In genomic region chr3:69306239-69307185, GRCh38 we compare ENCODE assay signal across 8 cellular contexts.
A peak's percentile ranks its signal among the peaks of the same experiment; 100 is the strongest.
DNase-seq lines count a peak whose midpoint lies in the region; ATAC-seq lines count a peak whose summit lies in the region.

No MANE protein-coding gene starts in this region.

- H3K27ac Mint-ChIP-seq in CD4-positive, alpha-beta memory T cell: peak overlapping the region in 2 of 7 donors; percentile 19 to 28

- no peak overlapping the region for H3K4me3 ChIP-seq in CD4-positive, alpha-beta memory T cell (ENCODE audit: low read length in 2 of 2)

- ATAC-seq in GM19324 (IDR thresholded peaks at IDR 0.05; ENCODE audit: low FRiP score, unreplicated experiment) (peak; percentile 97), HG03378 (IDR thresholded peaks at IDR 0.05; ENCODE audit: unreplicated experiment) (peak; percentile 98)

- no peaks in the 10 kb centered on the region for H3K36me3 Mint-ChIP-seq in CD4-positive, alpha-beta memory T cell

- H3K4me3 Mint-ChIP-seq in CD4-positive, alpha-beta memory T cell: peak overlapping the region in 2 of 8 donors; percentile 2 to 30

- H3K9me3 ChIP-seq in CD4-positive, alpha-beta memory T cell (ENCODE audit: control insufficient read depth in 1 of 2, low read length in 2 of 2): no peaks in the 10 kb centered on the region

- H3K27me3 Mint-ChIP-seq in CD4-positive, alpha-beta memory T cell: no peaks in the 10 kb centered on the region

- no peaks in the 10 kb centered on the region for H3K36me3 ChIP-seq in CD4-positive, alpha-beta memory T cell (ENCODE audit: insufficient read depth, low read length)

- CTCF ChIA-PET in CD4-positive, alpha-beta memory T cell (lab: Charles Lee; ENCODE audit: partially characterized antibody): interaction anchor here (0.6 to 11.9 kb wide), 56 partner anchors 8 to 327 kb away, joined by 3 to 529 read pairs (median 5); no protein-coding TSS in a partner anchor

- H3K9me3 Mint-ChIP-seq in CD4-positive, alpha-beta memory T cell: no peaks in the 10 kb centered on the region

- no peaks in the 10 kb centered on the region for H3K4me1 ChIP-seq in CD4-positive, alpha-beta memory T cell (ENCODE audit: insufficient read depth, low read length)

- intact Hi-C loops in CD4-positive, alpha-beta memory T cell (cut with micrococcal nuclease): loop anchor here (1.0 to 5.0 kb wide), 5 partner anchors 69 to 185 kb away; no protein-coding TSS in a partner anchor

- H3K4me1 Mint-ChIP-seq in CD4-positive, alpha-beta memory T cell: peaks cover 4 to 8% (median 6%) of the 10 kb centered on the region in 4 donors

- no peak overlapping the region for H3K27ac ChIP-seq in CD4-positive, alpha-beta memory T cell (ENCODE audit: low read depth, low read length)

- POLR2A ChIA-PET in CD4-positive, alpha-beta memory T cell (lab: Charles Lee; ENCODE audit: partially characterized antibody): interaction anchor here (1.2 to 1.8 kb wide), 3 partner anchors 107 to 145 kb away, joined by 4 to 19 read pairs (median 5); no protein-coding TSS in a partner anchor

- DNase-seq in CD4-positive, alpha-beta memory T cell: peak; percentile 69 to 74 (median 72)
- DNase-seq in NOMO-1 treated with dmso at 0.1 percent for 144 hours (lab: John Stamatoyannopoulos, UW; ENCODE audit: unreplicated experiment) (peak; percentile 76), epidermal melanocyte (ENCODE audit: insufficient read length, low spot score) (peak; percentile 70), myocyte (ENCODE audit: low read depth) (peak; percentile 92)
- DNase-seq in activated CD8-positive, alpha-beta memory T cell treated with anti-CD3 and anti-CD28 coated beads, Interleukin-2, amount 50 U/mL, for 4 hours: peak; percentile 55
- DNase-seq in stimulated activated CD8-positive, alpha-beta memory T cell treated with anti-CD3 and anti-CD28 coated beads, Interleukin-7, amount 100 ng/mL, for 4 hours (ENCODE audit: low read depth in 2 of 2): peak; percentile 46 to 56

- H3K27me3 ChIP-seq in CD4-positive, alpha-beta memory T cell (ENCODE audit: insufficient read depth, low read length): no peaks in the 10 kb centered on the region
